ENCODE assay signal across 1 cellular context in genomic region chr18:3472681-3473544, GRCh38.
TF ChIP-seq lines count a peak whose summit lies in the region.

No MANE protein-coding gene starts in this region.

TF ChIP-seq in GM12878, 131 proteins besides CTCF, POLR2A, EP300 and RAD21 (continued from another document and continues in another):
- TF ChIP-seq PRDM15 (CRISPR knock-in tag; IDR thresholded peaks at IDR 0.05) (no peak), JUND (IDR thresholded peaks at IDR 0.05; ENCODE audit: low read depth, low read length) (no peak), MYC (IDR thresholded peaks at IDR 0.05; ENCODE audit: insufficient read depth, insufficient read length, insufficient replicate concordance, low read length, severe bottlenecking) (no peak), NBN (IDR thresholded peaks at IDR 0.05) (no peak), KLF5 (IDR thresholded peaks at IDR 0.05; ENCODE audit: partially characterized antibody) (no peak), CBX3 (IDR thresholded peaks at IDR 0.05; ENCODE audit: borderline replicate concordance, low read depth) (no peak), SMARCA5 (IDR thresholded peaks at IDR 0.05) (no peak), EGR1 (IDR thresholded peaks at IDR 0.05; ENCODE audit: borderline replicate concordance in 1 of 2, low read depth in 2 of 2, low read length in 2 of 2) (no peak), SRF (IDR thresholded peaks at IDR 0.05; ENCODE audit: low read depth in 2 of 2, low read length in 2 of 2) (no peak), SIN3A (IDR thresholded peaks at IDR 0.05; ENCODE audit: low read depth, low read length) (no peak), SMAD1 (IDR thresholded peaks at IDR 0.05; ENCODE audit: low read depth, partially characterized antibody) (peak; percentile 71), TAF1 (IDR thresholded peaks at IDR 0.05; ENCODE audit: borderline replicate concordance, low read depth, low read length) (no peak), ZBED1 (IDR thresholded peaks at IDR 0.05; ENCODE audit: borderline replicate concordance) (no peak), IKZF2 (IDR thresholded peaks at IDR 0.05) (peak; percentile 47 to 57; a peak in 2 of 4 replicates), ZNF24 (IDR thresholded peaks at IDR 0.05) (no peak; the same call in 1 of the 2 replicates), BACH1 (IDR thresholded peaks at IDR 0.05; ENCODE audit: borderline replicate concordance) (no peak), IKZF1 (conservative IDR thresholded peaks at IDR 0.05) (peak; percentile 68), SIX5 (IDR thresholded peaks at IDR 0.05; ENCODE audit: low read depth, low read length, severe bottlenecking) (no peak), ZBTB40 (IDR thresholded peaks at IDR 0.05; ENCODE audit: borderline replicate concordance) (no peak), YY1 (IDR thresholded peaks at IDR 0.05; ENCODE audit: low read depth, low read length) (no peak), STAT3 (IDR thresholded peaks at IDR 0.05; ENCODE audit: low read depth, low read length) (no peak), NR2C1 (IDR thresholded peaks at IDR 0.05) (no peak), NFYA (IDR thresholded peaks at IDR 0.05; ENCODE audit: borderline replicate concordance, low read depth, low read length) (no peak), E2F8 (IDR thresholded peaks at IDR 0.05; ENCODE audit: low read depth, partially characterized antibody) (no peak), CHD2 (IDR thresholded peaks at IDR 0.05; ENCODE audit: borderline replicate concordance, low read depth, low read length) (no peak), CUX1 (IDR thresholded peaks at IDR 0.05; ENCODE audit: insufficient replicate concordance, low read depth, low read length) (no peak), HSF1 (IDR thresholded peaks at IDR 0.05; ENCODE audit: low read depth, low read length) (no peak), RAD51 (IDR thresholded peaks at IDR 0.05) (no peak), MYB (IDR thresholded peaks at IDR 0.05; ENCODE audit: borderline replicate concordance, low read depth, low read length) (no peak), MTA2 (IDR thresholded peaks at IDR 0.05; ENCODE audit: low read depth) (peak; percentile 70), IRF3 (IDR thresholded peaks at IDR 0.05) (no peak)
- TF ChIP-seq, protein P1, sequence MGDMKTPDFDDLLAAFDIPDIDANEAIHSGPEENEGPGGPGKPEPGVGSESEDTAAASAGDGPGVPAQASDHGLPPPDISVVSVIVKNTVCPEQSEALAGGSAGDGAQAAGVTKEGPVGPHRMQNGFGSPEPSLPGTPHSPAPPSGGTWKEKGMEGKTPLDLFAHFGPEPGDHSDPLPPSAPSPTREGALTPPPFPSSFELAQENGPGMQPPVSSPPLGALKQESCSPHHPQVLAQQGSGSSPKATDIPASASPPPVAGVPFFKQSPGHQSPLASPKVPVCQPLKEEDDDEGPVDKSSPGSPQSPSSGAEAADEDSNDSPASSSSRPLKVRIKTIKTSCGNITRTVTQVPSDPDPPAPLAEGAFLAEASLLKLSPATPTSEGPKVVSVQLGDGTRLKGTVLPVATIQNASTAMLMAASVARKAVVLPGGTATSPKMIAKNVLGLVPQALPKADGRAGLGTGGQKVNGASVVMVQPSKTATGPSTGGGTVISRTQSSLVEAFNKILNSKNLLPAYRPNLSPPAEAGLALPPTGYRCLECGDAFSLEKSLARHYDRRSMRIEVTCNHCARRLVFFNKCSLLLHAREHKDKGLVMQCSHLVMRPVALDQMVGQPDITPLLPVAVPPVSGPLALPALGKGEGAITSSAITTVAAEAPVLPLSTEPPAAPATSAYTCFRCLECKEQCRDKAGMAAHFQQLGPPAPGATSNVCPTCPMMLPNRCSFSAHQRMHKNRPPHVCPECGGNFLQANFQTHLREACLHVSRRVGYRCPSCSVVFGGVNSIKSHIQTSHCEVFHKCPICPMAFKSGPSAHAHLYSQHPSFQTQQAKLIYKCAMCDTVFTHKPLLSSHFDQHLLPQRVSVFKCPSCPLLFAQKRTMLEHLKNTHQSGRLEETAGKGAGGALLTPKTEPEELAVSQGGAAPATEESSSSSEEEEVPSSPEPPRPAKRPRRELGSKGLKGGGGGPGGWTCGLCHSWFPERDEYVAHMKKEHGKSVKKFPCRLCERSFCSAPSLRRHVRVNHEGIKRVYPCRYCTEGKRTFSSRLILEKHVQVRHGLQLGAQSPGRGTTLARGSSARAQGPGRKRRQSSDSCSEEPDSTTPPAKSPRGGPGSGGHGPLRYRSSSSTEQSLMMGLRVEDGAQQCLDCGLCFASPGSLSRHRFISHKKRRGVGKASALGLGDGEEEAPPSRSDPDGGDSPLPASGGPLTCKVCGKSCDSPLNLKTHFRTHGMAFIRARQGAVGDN (IDR thresholded peaks at IDR 0.05) = no peak
- TF ChIP-seq, protein P2, sequence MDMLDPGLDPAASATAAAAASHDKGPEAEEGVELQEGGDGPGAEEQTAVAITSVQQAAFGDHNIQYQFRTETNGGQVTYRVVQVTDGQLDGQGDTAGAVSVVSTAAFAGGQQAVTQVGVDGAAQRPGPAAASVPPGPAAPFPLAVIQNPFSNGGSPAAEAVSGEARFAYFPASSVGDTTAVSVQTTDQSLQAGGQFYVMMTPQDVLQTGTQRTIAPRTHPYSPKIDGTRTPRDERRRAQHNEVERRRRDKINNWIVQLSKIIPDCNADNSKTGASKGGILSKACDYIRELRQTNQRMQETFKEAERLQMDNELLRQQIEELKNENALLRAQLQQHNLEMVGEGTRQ (IDR thresholded peaks at IDR 0.05; ENCODE audit: borderline replicate concordance, low read depth, low read length) = no peak
